ENCODE assay signal across 9 cellular contexts in the genomic region with DNA sequence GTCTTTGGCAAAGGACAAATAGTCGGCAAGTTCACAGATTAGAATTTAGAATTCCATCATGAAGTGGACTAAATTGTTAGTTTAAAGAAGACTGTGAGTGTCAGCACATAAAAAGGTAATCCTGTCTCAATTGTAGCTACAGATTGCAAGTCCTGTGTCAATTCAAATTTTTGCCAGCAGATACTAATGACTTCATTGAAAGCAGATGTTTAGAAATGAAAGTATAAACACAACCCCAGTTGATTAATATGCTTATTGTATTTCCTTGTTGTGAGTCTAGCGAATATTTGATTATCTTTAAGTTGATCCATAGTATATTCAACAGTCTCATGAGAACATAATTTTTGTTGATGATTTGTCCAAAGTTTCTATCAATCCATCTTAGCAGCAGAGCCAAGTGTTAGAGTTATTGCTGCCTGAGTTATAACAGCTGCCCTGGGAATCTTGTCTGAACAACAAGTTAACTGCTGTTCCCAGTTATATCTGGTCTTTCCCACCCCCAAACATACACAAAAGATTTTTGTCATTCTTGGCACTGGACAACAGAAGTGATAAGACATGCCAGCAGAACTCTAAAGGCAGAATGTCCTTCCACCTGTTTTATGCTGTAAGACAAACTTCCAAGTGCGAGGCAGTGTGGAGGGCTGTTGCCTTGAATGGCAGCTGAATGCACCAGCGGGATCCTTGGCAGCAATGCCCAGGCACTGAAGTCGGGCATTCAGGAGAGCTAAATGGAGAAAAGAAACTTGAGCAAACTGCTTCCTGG. TPM values are rescaled to one million over a fixed set of nuclear protein-coding genes. Genes with fewer than 3 reads are reported as not detected.
DNase-seq lines count a peak whose midpoint lies in the region; ATAC-seq and TF ChIP-seq lines count a peak whose summit lies in the region.
"Had no signal": no experiment of that assay in that cellular context is flagged by ENCODE, and none has a peak within 500 bp of the region (broad histone marks: within the 10 kb centered on the region; RNA-seq: fewer than 3 reads in every experiment).

No MANE protein-coding gene starts in this region.

- peak overlapping the region; percentile 43 for H3K4me2 ChIP-seq in IMR-90 (ENCODE audit: low read depth, low read length)

- dilution Hi-C loops in IMR-90 (cut with HindIII; ENCODE audit: low sequenced_read_pairs, unreplicated experiment) = no loop called here

- 0 out of 2 replicates have a peak overlapping the region, but pooled peaks have one; percentile 14 for H3K4ac ChIP-seq in IMR-90 (ENCODE audit: low read depth, low read length)

- 0% methylated on average over 1 of the region's 5 CpGs; no CpG with 5 or more reads in 1 of the 2 experiments for WGBS in IMR-90 (ENCODE audit: extremely low coverage in 2 of 2, insufficient read length in 1 of 2), 2 experiments
- 25 to 36% (median 27%) methylated on average over 5 of the region's 5 CpGs for WGBS in stomach, 5 donors

- no peak overlapping the region for H4K91ac ChIP-seq in IMR-90 (ENCODE audit: insufficient read depth, low read depth, low read length)

- ATAC-seq in IMR-90 (ENCODE audit: low read depth) (peak; percentile 74), HG03039 (IDR thresholded peaks at IDR 0.05; ENCODE audit: unreplicated experiment) (no peak), HG03097 (IDR thresholded peaks at IDR 0.05; ENCODE audit: low FRiP score, unreplicated experiment) (no peak)
- ATAC-seq: activated CD4-positive, CD25-positive, alpha-beta regulatory T cell treated with anti-CD3 and anti-CD28 coated beads, Interleukin-2, amount 50 U/mL, for 24 hours had no signal

- H3K56ac ChIP-seq in IMR-90 (ENCODE audit: extremely low read depth, insufficient read depth, low read length) = no peak overlapping the region

- no peak overlapping the region for H4K8ac ChIP-seq in IMR-90 (ENCODE audit: low read depth in 2 of 2, low read length in 2 of 2)

- H4K20me1 ChIP-seq in IMR-90 (ENCODE audit: insufficient read depth, low read length) = no peaks in the 10 kb centered on the region

- H3K23ac ChIP-seq in IMR-90 (ENCODE audit: low read depth, low read length) = peak overlapping the region; percentile 38; the same call in 1 of the 2 replicates

- no peak overlapping the region for H3K9ac ChIP-seq in IMR-90 (ENCODE audit: low read depth, low read length)

- H2BK20ac ChIP-seq in IMR-90 (ENCODE audit: low read depth, low read length) = 0 out of 2 replicates have a peak overlapping the region, but pooled peaks have one; percentile 38

- intact Hi-C loops in IMR-90 (cut with micrococcal nuclease) (loop anchor here (2.0 kb wide), 1 partner anchor 37 kb away; no protein-coding TSS in a partner anchor), stomach (cut with DNase I; ENCODE audit: low total_unique reads) (no loop called here)

- in situ Hi-C loops in IMR-90 (cut with MboI; ENCODE audit: low sequenced_read_pairs) = loop anchor here (10.0 to 25.0 kb wide), 2 partner anchors 259 to 621 kb away; no protein-coding TSS in a partner anchor

- H3K9me1 ChIP-seq in IMR-90 (ENCODE audit: insufficient read depth, low read length) = no peaks in the 10 kb centered on the region

- no peak for TF ChIP-seq POLR2A in IMR-90 (IDR thresholded peaks at IDR 0.05; ENCODE audit: low read depth, low read length)
- TF ChIP-seq POLR2A in stomach (IDR thresholded peaks at IDR 0.05) = no peak

- no peak overlapping the region for H4K5ac ChIP-seq in IMR-90 (ENCODE audit: low read depth, low read length)

- no peak overlapping the region; the same call in 2 of the 3 replicates for H2BK15ac ChIP-seq in IMR-90 (ENCODE audit: low read depth, low read length)

- H2BK5ac ChIP-seq in IMR-90 (ENCODE audit: low read depth, low read length, poor library complexity, severe bottlenecking) = no peak overlapping the region

- no peak overlapping the region for H3K14ac ChIP-seq in IMR-90 (replicated peaks; ENCODE audit: low read depth, low read length)

- no peak for TF ChIP-seq EP300 in stomach (IDR thresholded peaks at IDR 0.05)

- H3K79me1 ChIP-seq in IMR-90 (ENCODE audit: low read depth in 1 of 2, low read length in 2 of 2) = no peaks in the 10 kb centered on the region

- H3K27ac ChIP-seq in IMR-90 (ENCODE audit: insufficient read depth, low read length) (peak overlapping the region; percentile 15; the same call in 1 of the 2 replicates), stomach (peak overlapping the region in 4 of 5 donors; percentile 13 to 63 (median 38))

- H3K9me3 ChIP-seq in IMR-90 (ENCODE audit: control insufficient read depth, insufficient read depth, low read length) (no peaks in the 10 kb centered on the region; the same call in 1 of the 2 replicates), stomach (no peaks in the 10 kb centered on the region)

- CTCF ChIA-PET in IMR-90 (lab: Yijun Ruan, JAX) = interaction anchor here (1.2 kb wide), 1 partner anchor 122 kb away, joined by 4 read pairs; no protein-coding TSS in a partner anchor

- no peak overlapping the region; the same call in 1 of the 2 replicates for H3K18ac ChIP-seq in IMR-90 (ENCODE audit: low read depth, low read length)

- H3K36me3 ChIP-seq in IMR-90 (ENCODE audit: control insufficient read depth, insufficient read depth, low read length) = no peaks in the 10 kb centered on the region
- H3K36me3 ChIP-seq in stomach = no peaks in the 10 kb centered on the region

- TF ChIP-seq RAD21 in IMR-90 (IDR thresholded peaks at IDR 0.05; ENCODE audit: low read length) = no peak

- H3K27me3 ChIP-seq in IMR-90 (ENCODE audit: control insufficient read depth, insufficient read depth, low read length) (no peaks in the 10 kb centered on the region; the same call in 1 of the 2 replicates), stomach (no peaks in the 10 kb centered on the region)

- no TSS peak for BruUV-seq in IMR-90 (replicated peaks; lab: Mats Ljungman, UMichigan)

- no peak for TF ChIP-seq CTCF in IMR-90 (conservative IDR thresholded peaks at IDR 0.05; ENCODE audit: low read depth, low read length)
- no peak for TF ChIP-seq CTCF in stomach (IDR thresholded peaks at IDR 0.05)

- no peak overlapping the region for H2AFZ ChIP-seq in IMR-90 (replicated peaks; ENCODE audit: low read length, poor library complexity)

- POLR2A ChIA-PET in IMR-90 (lab: Charles Lee; ENCODE audit: unreplicated experiment) = interaction anchor here (0.6 kb wide), 1 partner anchor 86 kb away, joined by 3 read pairs; no protein-coding TSS in a partner anchor

- no peak overlapping the region for H2AK5ac ChIP-seq in IMR-90 (ENCODE audit: low read depth, low read length)

- DNase-seq in IMR-90 (peak; percentile 54), cerebellar cortex (ENCODE audit: low spot score) (peak; percentile 81), left kidney (ENCODE audit: low read depth, low spot score) (peak; percentile 31), stomach (peak; percentile 59), dedifferentiated amniotic fluid mesenchymal stem cell (ENCODE audit: extremely low spot score) (no peak), kidney tubule cell (ENCODE audit: low spot score) (no peak)

- H3K4me3 ChIP-seq in IMR-90 (ENCODE audit: insufficient read depth, low read depth, low read length) (no peak overlapping the region), stomach (peak overlapping the region in 2 of 4 donors; percentile 14 to 17)

- peak overlapping the region; percentile 20; the same call in 1 of the 2 replicates for H2BK120ac ChIP-seq in IMR-90 (ENCODE audit: low read depth, low read length)

- peaks cover 4% of the 10 kb centered on the region; the same call in 1 of the 2 replicates for H3K4me1 ChIP-seq in IMR-90 (ENCODE audit: control insufficient read depth, insufficient read depth, low read length)
- H3K4me1 ChIP-seq in stomach = peaks cover 0 to 24% (median 12%) of the 10 kb centered on the region in 4 donors

- no peak overlapping the region for H2AK9ac ChIP-seq in IMR-90 (replicated peaks; ENCODE audit: low read depth, low read length, poor library complexity)

TF ChIP-seq in IMR-90, 13 proteins besides CTCF, POLR2A, EP300 and RAD21:
- TF ChIP-seq CHD1 (IDR thresholded peaks at IDR 0.05; ENCODE audit: low read depth, low read length) (no peak), CEBPB (IDR thresholded peaks at IDR 0.05; ENCODE audit: low read depth, low read length) (no peak), FOS (IDR thresholded peaks at IDR 0.05; ENCODE audit: low read depth, low read length) (no peak), MXI1 (IDR thresholded peaks at IDR 0.05; ENCODE audit: borderline replicate concordance, low read depth, low read length) (no peak), RCOR1 (IDR thresholded peaks at IDR 0.05; ENCODE audit: insufficient replicate concordance, low read length) (no peak), RFX5 (IDR thresholded peaks at IDR 0.05; ENCODE audit: low read depth, low read length) (no peak), SMC3 (IDR thresholded peaks at IDR 0.05; ENCODE audit: low read depth, low read length) (no peak), MAZ (IDR thresholded peaks at IDR 0.05; ENCODE audit: borderline replicate concordance, low read depth, low read length) (no peak), BHLHE40 (IDR thresholded peaks at IDR 0.05; ENCODE audit: low read depth, low read length) (no peak), MAFK (IDR thresholded peaks at IDR 0.05; ENCODE audit: low read depth, low read length) (no peak)
- TF ChIP-seq, protein P1, sequence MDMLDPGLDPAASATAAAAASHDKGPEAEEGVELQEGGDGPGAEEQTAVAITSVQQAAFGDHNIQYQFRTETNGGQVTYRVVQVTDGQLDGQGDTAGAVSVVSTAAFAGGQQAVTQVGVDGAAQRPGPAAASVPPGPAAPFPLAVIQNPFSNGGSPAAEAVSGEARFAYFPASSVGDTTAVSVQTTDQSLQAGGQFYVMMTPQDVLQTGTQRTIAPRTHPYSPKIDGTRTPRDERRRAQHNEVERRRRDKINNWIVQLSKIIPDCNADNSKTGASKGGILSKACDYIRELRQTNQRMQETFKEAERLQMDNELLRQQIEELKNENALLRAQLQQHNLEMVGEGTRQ (IDR thresholded peaks at IDR 0.05; ENCODE audit: low read depth, low read length) = no peak
- TF ChIP-seq, protein P2, sequence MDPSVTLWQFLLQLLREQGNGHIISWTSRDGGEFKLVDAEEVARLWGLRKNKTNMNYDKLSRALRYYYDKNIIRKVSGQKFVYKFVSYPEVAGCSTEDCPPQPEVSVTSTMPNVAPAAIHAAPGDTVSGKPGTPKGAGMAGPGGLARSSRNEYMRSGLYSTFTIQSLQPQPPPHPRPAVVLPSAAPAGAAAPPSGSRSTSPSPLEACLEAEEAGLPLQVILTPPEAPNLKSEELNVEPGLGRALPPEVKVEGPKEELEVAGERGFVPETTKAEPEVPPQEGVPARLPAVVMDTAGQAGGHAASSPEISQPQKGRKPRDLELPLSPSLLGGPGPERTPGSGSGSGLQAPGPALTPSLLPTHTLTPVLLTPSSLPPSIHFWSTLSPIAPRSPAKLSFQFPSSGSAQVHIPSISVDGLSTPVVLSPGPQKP (IDR thresholded peaks at IDR 0.05; ENCODE audit: borderline replicate concordance, low read depth, low read length) = no peak

RNA-seq across cellular contexts. Expression of a gene that starts 21.3 kb away (rescaled TPM):
- 18.3 and 22.2 TPM in 2 replicates for total RNA-seq in IMR-90 (2012; rRNA removed)
- polyA plus RNA-seq in IMR-90 (2012; rRNA removed) = 26.8 and 27.2 TPM in 2 replicates
- polyA plus RNA-seq in IMR-90 (2012; cell fraction: cytosol; rRNA removed) = 7.9 and 15.9 TPM in 2 replicates
- 11.7 and 13.3 TPM in 2 replicates for polyA plus RNA-seq in IMR-90 (2012; cell fraction: nucleus; rRNA removed; ENCODE audit: low replicate concordance)
- 10 to 100 TPM in 3 of 5 donors, 1 to 10 TPM in 2; 1.4 to 26.7 (median 10.7) TPM for total RNA-seq in stomach
- polyA plus RNA-seq in stomach = 1 to 10 TPM; 7.1 to 9.9 (median 8.1) TPM

Comparison
In these comparisons a context has a peak if more than half of its experiments do, and no peak if none do; other contexts are left out.
1. DNase-seq: peak in IMR-90 (single experiment), cerebellar cortex (single experiment), left kidney (single experiment) and stomach (single experiment); none in dedifferentiated amniotic fluid mesenchymal stem cell (single experiment) and kidney tubule cell (single experiment).